In the genomic region with DNA sequence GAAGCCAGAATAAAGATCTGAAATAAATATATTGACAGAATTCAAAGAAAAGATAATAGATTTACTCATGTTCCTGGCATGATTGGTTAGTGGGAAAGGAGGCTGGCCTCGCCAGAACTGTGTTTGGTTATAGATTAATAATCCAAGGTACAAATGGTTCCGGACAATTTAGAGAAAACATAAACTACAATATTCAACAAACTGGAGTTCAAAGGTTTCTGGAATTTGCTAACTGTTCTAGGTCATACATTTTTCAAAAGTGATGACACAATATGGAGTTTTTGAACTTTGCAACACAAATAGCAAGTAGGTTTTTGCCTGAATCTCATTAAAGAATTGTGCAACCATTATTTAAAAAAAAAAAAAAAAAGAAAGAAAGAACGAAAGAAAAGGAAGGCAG, we compare ENCODE assay signal across 1 cellular context.
A peak's percentile ranks its signal among the peaks of the same experiment; 100 is the strongest.
TF ChIP-seq lines count a peak whose summit lies in the region.

No MANE protein-coding gene starts in this region.

TF ChIP-seq in HepG2, 621 proteins besides CTCF, POLR2A, EP300 and RAD21 (continued from another document):
- TF ChIP-seq, protein P1, sequence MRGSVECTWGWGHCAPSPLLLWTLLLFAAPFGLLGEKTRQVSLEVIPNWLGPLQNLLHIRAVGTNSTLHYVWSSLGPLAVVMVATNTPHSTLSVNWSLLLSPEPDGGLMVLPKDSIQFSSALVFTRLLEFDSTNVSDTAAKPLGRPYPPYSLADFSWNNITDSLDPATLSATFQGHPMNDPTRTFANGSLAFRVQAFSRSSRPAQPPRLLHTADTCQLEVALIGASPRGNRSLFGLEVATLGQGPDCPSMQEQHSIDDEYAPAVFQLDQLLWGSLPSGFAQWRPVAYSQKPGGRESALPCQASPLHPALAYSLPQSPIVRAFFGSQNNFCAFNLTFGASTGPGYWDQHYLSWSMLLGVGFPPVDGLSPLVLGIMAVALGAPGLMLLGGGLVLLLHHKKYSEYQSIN (CRISPR knock-in tag; IDR thresholded peaks at IDR 0.05; ENCODE audit: borderline replicate concordance), result no peak
- TF ChIP-seq ZMYM3 (CRISPR knock-in tag; IDR thresholded peaks at IDR 0.05), result no peak
- TF ChIP-seq ZNF101 (CRISPR knock-in tag; IDR thresholded peaks at IDR 0.05; ENCODE audit: borderline replicate concordance, low read depth), result no peak
- no peak for TF ChIP-seq SNRNP70 (IDR thresholded peaks at IDR 0.05; ENCODE audit: low read depth, low read length)
- peak; percentile 52; the same call in 1 of the 2 replicates for TF ChIP-seq HMG20A (CRISPR knock-in tag; IDR thresholded peaks at IDR 0.05; ENCODE audit: borderline replicate concordance)
- TF ChIP-seq, protein P2, sequence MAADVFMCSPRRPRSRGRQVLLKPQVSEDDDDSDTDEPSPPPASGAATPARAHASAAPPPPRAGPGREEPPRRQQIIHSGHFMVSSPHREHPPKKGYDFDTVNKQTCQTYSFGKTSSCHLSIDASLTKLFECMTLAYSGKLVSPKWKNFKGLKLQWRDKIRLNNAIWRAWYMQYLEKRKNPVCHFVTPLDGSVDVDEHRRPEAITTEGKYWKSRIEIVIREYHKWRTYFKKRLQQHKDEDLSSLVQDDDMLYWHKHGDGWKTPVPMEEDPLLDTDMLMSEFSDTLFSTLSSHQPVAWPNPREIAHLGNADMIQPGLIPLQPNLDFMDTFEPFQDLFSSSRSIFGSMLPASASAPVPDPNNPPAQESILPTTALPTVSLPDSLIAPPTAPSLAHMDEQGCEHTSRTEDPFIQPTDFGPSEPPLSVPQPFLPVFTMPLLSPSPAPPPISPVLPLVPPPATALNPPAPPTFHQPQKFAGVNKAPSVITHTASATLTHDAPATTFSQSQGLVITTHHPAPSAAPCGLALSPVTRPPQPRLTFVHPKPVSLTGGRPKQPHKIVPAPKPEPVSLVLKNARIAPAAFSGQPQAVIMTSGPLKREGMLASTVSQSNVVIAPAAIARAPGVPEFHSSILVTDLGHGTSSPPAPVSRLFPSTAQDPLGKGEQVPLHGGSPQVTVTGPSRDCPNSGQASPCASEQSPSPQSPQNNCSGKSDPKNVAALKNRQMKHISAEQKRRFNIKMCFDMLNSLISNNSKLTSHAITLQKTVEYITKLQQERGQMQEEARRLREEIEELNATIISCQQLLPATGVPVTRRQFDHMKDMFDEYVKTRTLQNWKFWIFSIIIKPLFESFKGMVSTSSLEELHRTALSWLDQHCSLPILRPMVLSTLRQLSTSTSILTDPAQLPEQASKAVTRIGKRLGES (CRISPR knock-in tag; IDR thresholded peaks at IDR 0.05; ENCODE audit: borderline replicate concordance), result no peak
- TF ChIP-seq RFXAP (CRISPR knock-in tag; IDR thresholded peaks at IDR 0.05; ENCODE audit: borderline replicate concordance), result no peak
- TF ChIP-seq, protein P3, sequence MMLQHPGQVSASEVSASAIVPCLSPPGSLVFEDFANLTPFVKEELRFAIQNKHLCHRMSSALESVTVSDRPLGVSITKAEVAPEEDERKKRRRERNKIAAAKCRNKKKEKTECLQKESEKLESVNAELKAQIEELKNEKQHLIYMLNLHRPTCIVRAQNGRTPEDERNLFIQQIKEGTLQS (CRISPR knock-in tag; IDR thresholded peaks at IDR 0.05), result no peak
- no peak for TF ChIP-seq NAIF1 (CRISPR knock-in tag; IDR thresholded peaks at IDR 0.05; ENCODE audit: borderline replicate concordance)
- TF ChIP-seq, protein P4, sequence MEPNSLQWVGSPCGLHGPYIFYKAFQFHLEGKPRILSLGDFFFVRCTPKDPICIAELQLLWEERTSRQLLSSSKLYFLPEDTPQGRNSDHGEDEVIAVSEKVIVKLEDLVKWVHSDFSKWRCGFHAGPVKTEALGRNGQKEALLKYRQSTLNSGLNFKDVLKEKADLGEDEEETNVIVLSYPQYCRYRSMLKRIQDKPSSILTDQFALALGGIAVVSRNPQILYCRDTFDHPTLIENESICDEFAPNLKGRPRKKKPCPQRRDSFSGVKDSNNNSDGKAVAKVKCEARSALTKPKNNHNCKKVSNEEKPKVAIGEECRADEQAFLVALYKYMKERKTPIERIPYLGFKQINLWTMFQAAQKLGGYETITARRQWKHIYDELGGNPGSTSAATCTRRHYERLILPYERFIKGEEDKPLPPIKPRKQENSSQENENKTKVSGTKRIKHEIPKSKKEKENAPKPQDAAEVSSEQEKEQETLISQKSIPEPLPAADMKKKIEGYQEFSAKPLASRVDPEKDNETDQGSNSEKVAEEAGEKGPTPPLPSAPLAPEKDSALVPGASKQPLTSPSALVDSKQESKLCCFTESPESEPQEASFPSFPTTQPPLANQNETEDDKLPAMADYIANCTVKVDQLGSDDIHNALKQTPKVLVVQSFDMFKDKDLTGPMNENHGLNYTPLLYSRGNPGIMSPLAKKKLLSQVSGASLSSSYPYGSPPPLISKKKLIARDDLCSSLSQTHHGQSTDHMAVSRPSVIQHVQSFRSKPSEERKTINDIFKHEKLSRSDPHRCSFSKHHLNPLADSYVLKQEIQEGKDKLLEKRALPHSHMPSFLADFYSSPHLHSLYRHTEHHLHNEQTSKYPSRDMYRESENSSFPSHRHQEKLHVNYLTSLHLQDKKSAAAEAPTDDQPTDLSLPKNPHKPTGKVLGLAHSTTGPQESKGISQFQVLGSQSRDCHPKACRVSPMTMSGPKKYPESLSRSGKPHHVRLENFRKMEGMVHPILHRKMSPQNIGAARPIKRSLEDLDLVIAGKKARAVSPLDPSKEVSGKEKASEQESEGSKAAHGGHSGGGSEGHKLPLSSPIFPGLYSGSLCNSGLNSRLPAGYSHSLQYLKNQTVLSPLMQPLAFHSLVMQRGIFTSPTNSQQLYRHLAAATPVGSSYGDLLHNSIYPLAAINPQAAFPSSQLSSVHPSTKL (CRISPR knock-in tag; IDR thresholded peaks at IDR 0.05), result peak; percentile 73
- TF ChIP-seq ZNF768 (CRISPR knock-in tag; IDR thresholded peaks at IDR 0.05), result no peak
- TF ChIP-seq, protein P5, sequence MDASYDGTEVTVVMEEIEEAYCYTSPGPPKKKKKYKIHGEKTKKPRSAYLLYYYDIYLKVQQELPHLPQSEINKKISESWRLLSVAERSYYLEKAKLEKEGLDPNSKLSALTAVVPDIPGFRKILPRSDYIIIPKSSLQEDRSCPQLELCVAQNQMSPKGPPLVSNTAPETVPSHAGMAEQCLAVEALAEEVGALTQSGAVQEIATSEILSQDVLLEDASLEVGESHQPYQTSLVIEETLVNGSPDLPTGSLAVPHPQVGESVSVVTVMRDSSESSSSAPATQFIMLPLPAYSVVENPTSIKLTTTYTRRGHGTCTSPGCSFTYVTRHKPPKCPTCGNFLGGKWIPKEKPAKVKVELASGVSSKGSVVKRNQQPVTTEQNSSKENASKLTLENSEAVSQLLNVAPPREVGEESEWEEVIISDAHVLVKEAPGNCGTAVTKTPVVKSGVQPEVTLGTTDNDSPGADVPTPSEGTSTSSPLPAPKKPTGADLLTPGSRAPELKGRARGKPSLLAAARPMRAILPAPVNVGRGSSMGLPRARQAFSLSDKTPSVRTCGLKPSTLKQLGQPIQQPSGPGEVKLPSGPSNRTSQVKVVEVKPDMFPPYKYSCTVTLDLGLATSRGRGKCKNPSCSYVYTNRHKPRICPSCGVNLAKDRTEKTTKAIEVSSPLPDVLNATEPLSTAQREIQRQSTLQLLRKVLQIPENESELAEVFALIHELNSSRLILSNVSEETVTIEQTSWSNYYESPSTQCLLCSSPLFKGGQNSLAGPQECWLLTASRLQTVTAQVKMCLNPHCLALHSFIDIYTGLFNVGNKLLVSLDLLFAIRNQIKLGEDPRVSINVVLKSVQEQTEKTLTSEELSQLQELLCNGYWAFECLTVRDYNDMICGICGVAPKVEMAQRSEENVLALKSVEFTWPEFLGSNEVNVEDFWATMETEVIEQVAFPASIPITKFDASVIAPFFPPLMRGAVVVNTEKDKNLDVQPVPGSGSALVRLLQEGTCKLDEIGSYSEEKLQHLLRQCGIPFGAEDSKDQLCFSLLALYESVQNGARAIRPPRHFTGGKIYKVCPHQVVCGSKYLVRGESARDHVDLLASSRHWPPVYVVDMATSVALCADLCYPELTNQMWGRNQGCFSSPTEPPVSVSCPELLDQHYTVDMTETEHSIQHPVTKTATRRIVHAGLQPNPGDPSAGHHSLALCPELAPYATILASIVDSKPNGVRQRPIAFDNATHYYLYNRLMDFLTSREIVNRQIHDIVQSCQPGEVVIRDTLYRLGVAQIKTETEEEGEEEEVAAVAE (CRISPR knock-in tag; IDR thresholded peaks at IDR 0.05; ENCODE audit: borderline replicate concordance), result no peak
- TF ChIP-seq, protein P6, sequence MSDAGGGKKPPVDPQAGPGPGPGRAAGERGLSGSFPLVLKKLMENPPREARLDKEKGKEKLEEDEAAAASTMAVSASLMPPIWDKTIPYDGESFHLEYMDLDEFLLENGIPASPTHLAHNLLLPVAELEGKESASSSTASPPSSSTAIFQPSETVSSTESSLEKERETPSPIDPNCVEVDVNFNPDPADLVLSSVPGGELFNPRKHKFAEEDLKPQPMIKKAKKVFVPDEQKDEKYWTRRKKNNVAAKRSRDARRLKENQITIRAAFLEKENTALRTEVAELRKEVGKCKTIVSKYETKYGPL (CRISPR knock-in tag; IDR thresholded peaks at IDR 0.05), result no peak
- no peak for TF ChIP-seq MATR3 (CRISPR knock-in tag; IDR thresholded peaks at IDR 0.05)
- no peak for TF ChIP-seq ZNF629 (CRISPR knock-in tag; conservative IDR thresholded peaks at IDR 0.05)
- TF ChIP-seq RARG (CRISPR knock-in tag; IDR thresholded peaks at IDR 0.05; ENCODE audit: low read depth), result no peak
- TF ChIP-seq FOSL1 (CRISPR knock-in tag; IDR thresholded peaks at IDR 0.05; ENCODE audit: borderline replicate concordance), result no peak
- no peak for TF ChIP-seq SMARCC2 (IDR thresholded peaks at IDR 0.05)
- TF ChIP-seq ZBTB3 (CRISPR knock-in tag; IDR thresholded peaks at IDR 0.05; ENCODE audit: borderline replicate concordance, low read depth), result no peak
- no peak for TF ChIP-seq ZNF350 (CRISPR knock-in tag; IDR thresholded peaks at IDR 0.05; ENCODE audit: borderline replicate concordance, low read depth)
- TF ChIP-seq ZNF616 (CRISPR knock-in tag; IDR thresholded peaks at IDR 0.05; ENCODE audit: low read depth), result no peak
- no peak for TF ChIP-seq GABPA (IDR thresholded peaks at IDR 0.05; ENCODE audit: low read depth, low read length)
- no peak for TF ChIP-seq GABPA (CRISPR knock-in tag; IDR thresholded peaks at IDR 0.05; ENCODE audit: low read depth)
TF ChIP-seq in HepG2: peak in this region for 54.
